In the genomic region with DNA sequence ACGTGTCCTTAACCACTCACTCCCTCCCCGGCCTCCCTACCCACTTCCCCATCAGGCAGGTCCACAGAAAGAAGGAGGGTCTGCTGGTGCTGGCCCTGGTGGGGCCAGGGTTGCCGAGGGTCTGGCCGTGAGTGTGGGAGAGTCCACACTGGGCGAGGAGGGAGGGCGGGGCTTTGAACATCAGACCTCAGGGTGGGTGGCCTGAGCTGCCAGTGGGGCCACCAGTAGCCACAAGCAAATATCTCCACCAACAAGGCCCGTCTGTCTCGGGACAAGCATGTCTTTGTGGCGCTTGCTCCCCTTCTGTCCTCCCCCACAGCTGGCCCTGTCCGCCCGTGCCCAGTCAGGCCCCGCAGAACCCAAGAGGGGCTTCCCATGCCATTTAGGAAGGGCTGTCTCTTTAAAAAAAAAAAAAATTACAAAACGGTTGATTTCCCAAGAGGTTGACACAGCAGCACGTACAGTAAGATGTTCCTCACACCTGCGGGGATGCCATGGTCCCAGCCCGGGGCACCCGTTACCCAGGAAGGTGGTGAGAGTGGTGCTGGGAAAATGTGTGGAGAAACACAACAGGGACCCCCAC, we compare ENCODE assay signal across 11 cellular contexts. TPM values are rescaled to one million over a fixed set of nuclear protein-coding genes. Genes with fewer than 3 reads are reported as not detected.
A peak's percentile ranks its signal among the peaks of the same experiment; 100 is the strongest.
DNase-seq lines count a peak whose midpoint lies in the region; ATAC-seq and TF ChIP-seq lines count a peak whose summit lies in the region.
"Had no signal": no experiment of that assay in that cellular context is flagged by ENCODE, and none has a peak within 500 bp of the region (broad histone marks: within the 10 kb centered on the region; RNA-seq: fewer than 3 reads in every experiment).

No MANE protein-coding gene starts in this region.

- H3K4me1 Mint-ChIP-seq in Calu3 (ENCODE audit: low read depth, unreplicated experiment): peaks cover 8% of the 10 kb centered on the region
- H3K4me1 Mint-ChIP-seq in stimulated activated effector memory CD8-positive, alpha-beta T cell treated with anti-CD3 and anti-CD28 coated beads, Interleukin-12 subunit alpha, Interleukin-12 subunit beta, amount 100 ng/mL, for 72 hours: peaks cover 11% of the 10 kb centered on the region

- no peaks in the 10 kb centered on the region for H3K27me3 ChIP-seq in ascending aorta
- H3K27me3 ChIP-seq: Peyer's patch had no signal

- DNase-seq in Calu3 (no peak), ascending aorta (ENCODE audit: low spot score in 2 of 2) (no peak), middle frontal gyrus (ENCODE audit: extremely low spot score, low spot score) (peak; percentile 69), LoVo (ENCODE audit: low spot score) (no peak), HCEC 1CT (no peak)
- no peak for DNase-seq in stimulated activated effector memory CD8-positive, alpha-beta T cell treated with anti-CD3 and anti-CD28 coated beads, Interleukin-12 subunit alpha, Interleukin-12 subunit beta, amount 100 ng/mL, for 72 hours (ENCODE audit: low spot score in 2 of 2)
- DNase-seq: activated CD4-positive, alpha-beta memory T cell treated with anti-CD3 and anti-CD28 coated beads, Interleukin-2, amount 10 ng/mL, durations not matched to agents 7 days and 5 days; activated naive CD4-positive, alpha-beta T cell; immature natural killer cell; KG1; Peyer's patch had no signal

- no peak overlapping the region for H3K4me3 ChIP-seq in ascending aorta
- H3K4me3 ChIP-seq: Peyer's patch had no signal

- BruUV-seq in Calu3 (replicated peaks; lab: Mats Ljungman, UMichigan): no TSS peak

- H3K27ac Mint-ChIP-seq in Calu3 (ENCODE audit: unreplicated experiment): peak overlapping the region; percentile 60
- no peak overlapping the region for H3K27ac Mint-ChIP-seq in stimulated activated effector memory CD8-positive, alpha-beta T cell treated with anti-CD3 and anti-CD28 coated beads, Interleukin-12 subunit alpha, Interleukin-12 subunit beta, amount 100 ng/mL, for 72 hours
- H3K27ac Mint-ChIP-seq: activated CD4-positive, alpha-beta memory T cell treated with anti-CD3 and anti-CD28 coated beads, Interleukin-2, amount 10 ng/mL, durations not matched to agents 7 days and 5 days had no signal

- CTCF ChIA-PET in Calu3 (lab: Charles Lee): interaction anchor here (0.6 kb wide), 1 partner anchor 25 kb away, joined by 4 read pairs; no protein-coding TSS in a partner anchor

- intact Hi-C loops in Calu3 (cut with micrococcal nuclease; ENCODE audit: unreplicated experiment): loop anchor here (10.0 kb wide), 1 partner anchor 175 kb away; no protein-coding TSS in a partner anchor
- intact Hi-C loops in ascending aorta (cut with DNase I): loop anchor here (2.0 to 5.0 kb wide), 3 partner anchors 47 to 175 kb away; a partner anchor contains a TSS

- H3K36me3 Mint-ChIP-seq in Calu3 (ENCODE audit: insufficient read depth, unreplicated experiment): peaks cover 48% of the 10 kb centered on the region
- H3K36me3 Mint-ChIP-seq in stimulated activated effector memory CD8-positive, alpha-beta T cell treated with anti-CD3 and anti-CD28 coated beads, Interleukin-12 subunit alpha, Interleukin-12 subunit beta, amount 100 ng/mL, for 72 hours: no peaks in the 10 kb centered on the region
- H3K36me3 Mint-ChIP-seq: immature natural killer cell had no signal

- H3K36me3 ChIP-seq in ascending aorta: peaks cover 0 to 4% of the 10 kb centered on the region in 2 donors

- H3K27ac ChIP-seq in ascending aorta: peak overlapping the region; percentile 93 to 95

- TF ChIP-seq CTCF in Calu3 (IDR thresholded peaks at IDR 0.05; ENCODE audit: unreplicated experiment) (no peak), ascending aorta (IDR thresholded peaks at IDR 0.05) (no peak)

- no peaks in the 10 kb centered on the region for H3K9me3 Mint-ChIP-seq in Calu3 (ENCODE audit: low read depth, unreplicated experiment)
- H3K9me3 Mint-ChIP-seq in stimulated activated effector memory CD8-positive, alpha-beta T cell treated with anti-CD3 and anti-CD28 coated beads, Interleukin-12 subunit alpha, Interleukin-12 subunit beta, amount 100 ng/mL, for 72 hours: no peaks in the 10 kb centered on the region
- H3K9me3 Mint-ChIP-seq: activated CD4-positive, alpha-beta memory T cell treated with anti-CD3 and anti-CD28 coated beads, Interleukin-2, amount 10 ng/mL, durations not matched to agents 7 days and 5 days; immature natural killer cell had no signal

- H3K27me3 Mint-ChIP-seq in Calu3 (ENCODE audit: unreplicated experiment): no peaks in the 10 kb centered on the region

- peaks cover 17 to 34% of the 10 kb centered on the region in 2 donors for H3K4me1 ChIP-seq in ascending aorta

- H3K9me3 ChIP-seq in ascending aorta: no peaks in the 10 kb centered on the region
- H3K9me3 ChIP-seq: Peyer's patch had no signal

- no peak for ATAC-seq in stimulated activated effector memory CD8-positive, alpha-beta T cell treated with anti-CD3 and anti-CD28 coated beads, Interleukin-12 subunit alpha, Interleukin-12 subunit beta, amount 100 ng/mL, for 72 hours

- no peak overlapping the region for H3K4me3 Mint-ChIP-seq in Calu3 (ENCODE audit: low read depth, unreplicated experiment)
- H3K4me3 Mint-ChIP-seq in stimulated activated effector memory CD8-positive, alpha-beta T cell treated with anti-CD3 and anti-CD28 coated beads, Interleukin-12 subunit alpha, Interleukin-12 subunit beta, amount 100 ng/mL, for 72 hours: no peak overlapping the region
- H3K4me3 Mint-ChIP-seq: activated CD4-positive, alpha-beta memory T cell treated with anti-CD3 and anti-CD28 coated beads, Interleukin-2, amount 10 ng/mL, durations not matched to agents 7 days and 5 days; immature natural killer cell had no signal

RNA-seq across cellular contexts. Expression of a gene that starts 17.7 kb away (rescaled TPM):
- total RNA-seq in Calu3 (2022) (359 and 379 TPM in 2 replicates), ascending aorta (245 TPM)

RNA-seq across cellular contexts. Expression of a gene that starts 23.6 kb away (rescaled TPM):
- total RNA-seq in Calu3 (2022): 212 and 213 TPM in 2 replicates
- total RNA-seq in ascending aorta: 76.7 TPM

RNA-seq across cellular contexts. Expression of a gene that starts 34.0 kb away (rescaled TPM):
- total RNA-seq in Calu3 (2022) (21.2 and 29.9 TPM in 2 replicates), ascending aorta (1.3 TPM)

RNA-seq across cellular contexts. Expression of a gene that starts 34.6 kb away (rescaled TPM):
- total RNA-seq in Calu3 (2022): 57.0 and 59.0 TPM in 2 replicates
- 60.5 TPM for total RNA-seq in ascending aorta

RNA-seq across cellular contexts. Expression of a gene that starts 47.7 kb away (rescaled TPM):
- total RNA-seq in Calu3 (2022) (73.8 and 83.3 TPM in 2 replicates), ascending aorta (12.2 TPM)
